1 cellular context compared by ENCODE assay signal in genomic region chr17:17304521-17304985, GRCh38.
TF ChIP-seq lines count a peak whose summit lies in the region.

No MANE protein-coding gene starts in this region.

TF ChIP-seq in HCT116, 20 proteins besides CTCF, POLR2A, EP300 and RAD21 (continued from another document):
- TF ChIP-seq YY1 (IDR thresholded peaks at IDR 0.05; ENCODE audit: extremely low read depth, insufficient replicate concordance, low read depth, low read length) (no peak), JUND (IDR thresholded peaks at IDR 0.05) (no peak), CBX3 (IDR thresholded peaks at IDR 0.05; ENCODE audit: low read depth) (no peak), FOSL1 (IDR thresholded peaks at IDR 0.05; ENCODE audit: low read depth) (no peak), ELF1 (IDR thresholded peaks at IDR 0.05; ENCODE audit: borderline replicate concordance, low read depth) (no peak)
- TF ChIP-seq, protein P1, sequence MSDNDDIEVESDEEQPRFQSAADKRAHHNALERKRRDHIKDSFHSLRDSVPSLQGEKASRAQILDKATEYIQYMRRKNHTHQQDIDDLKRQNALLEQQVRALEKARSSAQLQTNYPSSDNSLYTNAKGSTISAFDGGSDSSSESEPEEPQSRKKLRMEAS (IDR thresholded peaks at IDR 0.05) = no peak
- TF ChIP-seq, protein P2, sequence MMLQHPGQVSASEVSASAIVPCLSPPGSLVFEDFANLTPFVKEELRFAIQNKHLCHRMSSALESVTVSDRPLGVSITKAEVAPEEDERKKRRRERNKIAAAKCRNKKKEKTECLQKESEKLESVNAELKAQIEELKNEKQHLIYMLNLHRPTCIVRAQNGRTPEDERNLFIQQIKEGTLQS (IDR thresholded peaks at IDR 0.05) = no peak
